Comparison of ENCODE assay signal across 8 cellular contexts in the genomic region with DNA sequence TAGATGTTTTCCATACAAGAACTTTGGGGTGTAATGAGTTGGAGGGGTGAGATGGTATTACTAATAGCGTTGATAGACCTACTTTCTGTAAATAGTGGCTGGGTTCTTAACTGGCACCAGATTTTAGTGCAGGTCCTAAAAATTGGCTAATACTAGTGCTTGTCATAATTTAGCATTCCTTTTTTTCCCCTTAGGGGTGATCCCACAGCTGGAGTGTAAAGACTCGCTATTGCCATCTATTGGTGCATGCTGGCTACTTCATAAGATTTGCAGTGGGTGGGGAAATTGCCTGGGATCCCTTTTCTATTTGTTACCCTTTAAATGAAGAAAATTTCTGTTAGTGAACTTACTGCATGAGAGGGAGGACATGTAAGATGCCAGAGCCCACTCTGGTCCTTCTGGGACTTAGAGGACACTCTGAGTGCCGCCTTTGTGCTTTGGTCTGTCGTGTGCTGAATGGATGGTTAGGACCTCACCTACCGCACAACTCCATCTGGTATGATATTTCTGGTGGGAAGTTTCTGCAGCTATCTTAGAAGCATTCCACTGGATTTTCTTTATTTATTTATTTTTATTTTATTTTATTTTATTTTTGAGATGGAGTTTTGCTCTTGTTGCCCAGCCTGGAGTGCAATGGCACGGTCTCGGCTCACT.
A peak's percentile ranks its signal among the peaks of the same experiment; 100 is the strongest.
DNase-seq lines count a peak whose midpoint lies in the region; ATAC-seq and TF ChIP-seq lines count a peak whose summit lies in the region.

No MANE protein-coding gene starts in this region.

- H3K9me3 ChIP-seq in WERI-Rb-1 (ENCODE audit: severe bottlenecking): no peaks in the 10 kb centered on the region
- H3K9me3 ChIP-seq in esophagus muscularis mucosa: no peaks in the 10 kb centered on the region

- H3K27ac ChIP-seq in WERI-Rb-1: no peak overlapping the region
- no peak overlapping the region for H3K27ac ChIP-seq in esophagus muscularis mucosa (replicated peaks in 1 of 4)

- no peak overlapping the region for H3K4me3 Mint-ChIP-seq in naive thymus-derived CD8-positive, alpha-beta T cell

- H3K27me3 ChIP-seq in WERI-Rb-1 (ENCODE audit: insufficient read depth, low read depth, severe bottlenecking): no peaks in the 10 kb centered on the region
- H3K27me3 ChIP-seq in esophagus muscularis mucosa: no peaks in the 10 kb centered on the region

- intact Hi-C loops in esophagus muscularis mucosa (cut with DNase I): loop anchor here (5.0 kb wide), 2 partner anchors 51 to 194 kb away; partner anchors contain the start of gene JARID2

- peaks cover 0 to 3% (median 0%) of the 10 kb centered on the region in 3 donors for H3K36me3 Mint-ChIP-seq in naive thymus-derived CD8-positive, alpha-beta T cell

- no peaks in the 10 kb centered on the region; the same call in 1 of the 2 replicates for H3K36me3 ChIP-seq in WERI-Rb-1
- H3K36me3 ChIP-seq in esophagus muscularis mucosa: no peaks in the 10 kb centered on the region

- ATAC-seq in naive thymus-derived CD8-positive, alpha-beta T cell: peak; percentile 53 to 70
- no peak for ATAC-seq in GM18873 (IDR thresholded peaks at IDR 0.05; ENCODE audit: low FRiP score, unreplicated experiment)
- no peak for ATAC-seq in GM21825 (IDR thresholded peaks at IDR 0.05; ENCODE audit: unreplicated experiment)

- TF ChIP-seq POLR2A in esophagus muscularis mucosa (IDR thresholded peaks at IDR 0.05; ENCODE audit: low read depth): no peak

- H3K4me3 ChIP-seq in AG09309 (ENCODE audit: control insufficient read depth, low read depth, low read length) (no peak overlapping the region), GM12865 (ENCODE audit: low read depth, low read length) (no peak overlapping the region), WERI-Rb-1 (ENCODE audit: low read depth, low read length) (no peak overlapping the region), esophagus muscularis mucosa (no peak overlapping the region)

- POLR2A ChIA-PET in naive thymus-derived CD8-positive, alpha-beta T cell (lab: Charles Lee): no interaction called here

- TF ChIP-seq CTCF in AG09309 (IDR thresholded peaks at IDR 0.05; ENCODE audit: control insufficient read depth, insufficient read depth, low read depth, low read length, missing control alignments) (peak; percentile 86), GM12865 (IDR thresholded peaks at IDR 0.05; ENCODE audit: insufficient read depth, low read depth, low read length, missing control alignments) (peak; percentile 78), WERI-Rb-1 (IDR thresholded peaks at IDR 0.05; ENCODE audit: low read depth, low read length) (peak; percentile 86), esophagus muscularis mucosa (IDR thresholded peaks at IDR 0.05) (peak; percentile 74 to 84 (median 78))

- WGBS in esophagus muscularis mucosa: 72% methylated on average over 7 of the region's 7 CpGs

- TF ChIP-seq EP300 in esophagus muscularis mucosa (IDR thresholded peaks at IDR 0.05): no peak

- peak; percentile 54 for DNase-seq in AG09309 (ENCODE audit: low read depth)
- DNase-seq in GM12865 (ENCODE audit: low read depth): peak; percentile 58
- DNase-seq in NCI-H2029 treated with DMSO at 0.1 percent for 48 hours (lab: John Stamatoyannopoulos, UW): peak; percentile 69
- DNase-seq in WERI-Rb-1: peak; percentile 67
- no peak for DNase-seq in esophagus muscularis mucosa (ENCODE audit: extremely low spot score)
- DNase-seq in naive thymus-derived CD8-positive, alpha-beta T cell: peak in 7 of 10 donors; percentile 14 to 52 (median 39)

- no peaks in the 10 kb centered on the region for H3K9me3 Mint-ChIP-seq in naive thymus-derived CD8-positive, alpha-beta T cell

- peaks cover 48 to 90% (median 77%) of the 10 kb centered on the region in 4 donors for H3K4me1 Mint-ChIP-seq in naive thymus-derived CD8-positive, alpha-beta T cell

- peak overlapping the region in 1 of 10 donors; percentile 3 for H3K27ac Mint-ChIP-seq in naive thymus-derived CD8-positive, alpha-beta T cell

- H3K27me3 Mint-ChIP-seq in naive thymus-derived CD8-positive, alpha-beta T cell: no peaks in the 10 kb centered on the region

- peaks cover 49 to 72% (median 62%) of the 10 kb centered on the region in 4 donors for H3K4me1 ChIP-seq in esophagus muscularis mucosa

Comparison
In these comparisons a context has a peak if more than half of its experiments do, and no peak if none do; other contexts are left out.
1. ATAC-seq: peak in naive thymus-derived CD8-positive, alpha-beta T cell (2 of 2); none in GM18873 (single experiment) and GM21825 (single experiment).
2. Peak in every context shown above with its lines, with median percentiles within 50 percentile points of each other: CTCF ChIP-seq.